In genomic region chr5:37304888-37305287, GRCh38 we compare ENCODE assay signal across 29 cellular contexts.
"Had no signal": no experiment of that assay in that cellular context is flagged by ENCODE, and none has a peak within 500 bp of the region (broad histone marks: within the 10 kb centered on the region; RNA-seq: fewer than 3 reads in every experiment).

No MANE protein-coding gene starts in this region.

- H3K27ac Mint-ChIP-seq: activated CD4-positive, alpha-beta T cell treated with anti-CD3 and anti-CD28 coated beads for 36 hours; activated CD4-positive, alpha-beta T cell treated with anti-CD3 and anti-CD28 coated beads, Interleukin-2, amount 10 ng/mL, durations not matched to agents 7 days and 5 days; activated CD8-positive, alpha-beta T cell treated with anti-CD3 and anti-CD28 coated beads for 36 hours; activated naive CD8-positive, alpha-beta T cell treated with anti-CD3 and anti-CD28 coated beads for 36 hours; activated naive CD8-positive, alpha-beta T cell treated with anti-CD3 and anti-CD28 coated beads, Interleukin-2, amount 50 U/mL, for 24 hours; activated T-cell treated with anti-CD3 and anti-CD28 coated beads, Interleukin-2, amount 50 U/mL, for 72 hours; T-helper 17 cell; T-helper 2 cell treated with Interferon-gamma antibody and Interleukin-4, amounts not matched to agents 5 μg/mL and 100 μg/mL, for 36 hours had no signal

- H3K9me3 Mint-ChIP-seq: activated CD4-positive, alpha-beta T cell treated with anti-CD3 and anti-CD28 coated beads, Interleukin-2, amount 10 ng/mL, durations not matched to agents 7 days and 5 days; activated CD8-positive, alpha-beta T cell treated with anti-CD3 and anti-CD28 coated beads for 36 hours; activated naive CD8-positive, alpha-beta T cell treated with anti-CD3 and anti-CD28 coated beads for 36 hours; activated naive CD8-positive, alpha-beta T cell treated with anti-CD3 and anti-CD28 coated beads, Interleukin-2, amount 50 U/mL, for 24 hours; activated T-cell treated with anti-CD3 and anti-CD28 coated beads, Interleukin-2, amount 50 U/mL, for 72 hours; effector memory CD8-positive, alpha-beta T cell; T-helper 2 cell treated with Interferon-gamma antibody and Interleukin-4, amounts not matched to agents 5 μg/mL and 100 μg/mL, for 36 hours had no signal

- H3K4me3 Mint-ChIP-seq: activated CD4-positive, alpha-beta T cell treated with anti-CD3 and anti-CD28 coated beads for 36 hours; activated CD4-positive, alpha-beta T cell treated with anti-CD3 and anti-CD28 coated beads, Interleukin-2, amount 10 ng/mL, durations not matched to agents 7 days and 5 days; activated CD8-positive, alpha-beta T cell treated with anti-CD3 and anti-CD28 coated beads for 36 hours; activated naive CD8-positive, alpha-beta T cell treated with anti-CD3 and anti-CD28 coated beads for 36 hours; activated naive CD8-positive, alpha-beta T cell treated with anti-CD3 and anti-CD28 coated beads, Interleukin-2, amount 50 U/mL, for 24 hours; activated T-cell treated with anti-CD3 and anti-CD28 coated beads, Interleukin-2, amount 50 U/mL, for 72 hours; effector memory CD8-positive, alpha-beta T cell; T-helper 17 cell; T-helper 2 cell treated with Interferon-gamma antibody and Interleukin-4, amounts not matched to agents 5 μg/mL and 100 μg/mL, for 36 hours had no signal

- H3K27me3 Mint-ChIP-seq: activated CD4-positive, alpha-beta T cell treated with anti-CD3 and anti-CD28 coated beads for 36 hours; activated CD4-positive, alpha-beta T cell treated with anti-CD3 and anti-CD28 coated beads, Interleukin-2, amount 10 ng/mL, durations not matched to agents 7 days and 5 days; activated CD8-positive, alpha-beta T cell treated with anti-CD3 and anti-CD28 coated beads for 36 hours; activated naive CD8-positive, alpha-beta T cell treated with anti-CD3 and anti-CD28 coated beads for 36 hours; activated naive CD8-positive, alpha-beta T cell treated with anti-CD3 and anti-CD28 coated beads, Interleukin-2, amount 50 U/mL, for 24 hours; effector memory CD8-positive, alpha-beta T cell; T-helper 17 cell had no signal

- ATAC-seq: activated CD4-positive, alpha-beta T cell treated with anti-CD3 and anti-CD28 coated beads for 36 hours; activated CD8-positive, alpha-beta T cell treated with anti-CD3 and anti-CD28 coated beads for 36 hours; activated naive CD8-positive, alpha-beta T cell treated with anti-CD3 and anti-CD28 coated beads, Interleukin-2, amount 50 U/mL, for 24 hours; activated T-cell treated with anti-CD3 and anti-CD28 coated beads, Interleukin-2, amount 50 U/mL, for 72 hours; body of pancreas; effector memory CD8-positive, alpha-beta T cell; gastroesophageal sphincter; T-helper 17 cell had no signal

- H3K4me1 Mint-ChIP-seq: activated CD4-positive, alpha-beta T cell treated with anti-CD3 and anti-CD28 coated beads for 36 hours; activated CD4-positive, alpha-beta T cell treated with anti-CD3 and anti-CD28 coated beads, Interleukin-2, amount 10 ng/mL, durations not matched to agents 7 days and 5 days; activated naive CD8-positive, alpha-beta T cell treated with anti-CD3 and anti-CD28 coated beads, Interleukin-2, amount 50 U/mL, for 24 hours; T-helper 17 cell had no signal

- DNase-seq: activated CD4-positive, alpha-beta T cell treated with anti-CD3 and anti-CD28 coated beads for 36 hours; activated CD4-positive, alpha-beta T cell treated with anti-CD3 and anti-CD28 coated beads, Interleukin-2, amount 10 ng/mL, durations not matched to agents 7 days and 5 days; activated CD4-positive, alpha-beta T cell treated with anti-CD3 and anti-CD28 coated beads, Interleukin-2, amount 50 U/mL, for 48 hours; activated CD4-positive, CD25-positive, alpha-beta regulatory T cell; activated CD4-positive, CD25-positive, alpha-beta regulatory T cell treated with anti-CD3 and anti-CD28 coated beads, Interleukin-2, amount 50 U/mL, for 72 hours; activated CD8-positive, alpha-beta memory T cell treated with anti-CD3 and anti-CD28 coated beads for 24 hours; activated CD8-positive, alpha-beta T cell treated with anti-CD3 and anti-CD28 coated beads for 36 hours; activated gamma-delta T cell; activated naive CD4-positive, alpha-beta T cell treated with anti-CD3 and anti-CD28 coated beads, Interleukin-2, amount 50 U/mL, for 16 hours; activated naive CD4-positive, alpha-beta T cell treated with Interleukin-2 at 50 U/mL for 16 hours; activated naive CD8-positive, alpha-beta T cell treated with anti-CD3 and anti-CD28 coated beads for 36 hours; activated naive CD8-positive, alpha-beta T cell treated with anti-CD3 and anti-CD28 coated beads, Interleukin-2, amount 50 U/mL, for 24 hours; activated T-cell treated with anti-CD3 and anti-CD28 coated beads, Interleukin-2, amount 50 U/mL, for 72 hours; adrenal gland; amygdala; aorta; body of pancreas; caudate nucleus; cortex of kidney; dermis blood vessel endothelial cell; effector CD4-positive, alpha-beta T cell; effector memory CD8-positive, alpha-beta T cell; esophagus squamous epithelium; foreskin melanocyte; T-helper 1 cell; T-helper 17 cell; T1000 had no signal
